Comparison of ENCODE assay signal across 27 cellular contexts in the genomic region with DNA sequence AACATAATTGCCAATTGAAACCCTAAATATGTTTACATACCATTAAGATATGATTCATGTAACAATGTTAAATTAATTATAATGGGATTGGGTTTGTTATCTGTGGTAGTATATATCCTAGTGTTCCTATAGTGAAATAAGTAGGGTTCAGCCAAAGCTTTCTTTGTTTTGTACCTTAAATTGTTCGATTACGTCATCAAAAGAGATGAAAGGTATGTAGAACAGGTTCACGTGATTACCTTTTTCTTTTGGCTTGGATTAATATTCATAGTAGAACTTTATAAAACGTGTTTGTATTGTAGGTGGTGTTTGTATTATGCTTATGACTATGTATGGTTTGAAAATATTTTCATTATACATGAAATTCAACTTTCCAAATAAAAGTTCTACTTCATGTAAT.
"Had no signal": no experiment of that assay in that cellular context is flagged by ENCODE, and none has a peak within 500 bp of the region (broad histone marks: within the 10 kb centered on the region; RNA-seq: fewer than 3 reads in every experiment).

No MANE protein-coding gene starts in this region.

- H3K36me3 ChIP-seq: suprapubic skin, thoracic aorta, thyroid gland, tibial artery, transverse colon, upper lobe of left lung, upper lobe of right lung, uterus, vagina had no signal

- ATAC-seq: stimulated activated effector memory CD8-positive, alpha-beta T cell treated with anti-CD3 and anti-CD28 coated beads, Interleukin-12 subunit alpha, Interleukin-12 subunit beta, amount 100 ng/mL, for 72 hours; stimulated activated memory B cell treated with anti-CD40 and anti-IgM and Interleukin-4, amounts not matched to agents 10 μg/mL and 1 μg/mL and 100 μg/mL, for 72 hours; stimulated activated naive B cell treated with anti-CD40 and anti-IgM and Interleukin-4, amounts not matched to agents 10 μg/mL and 1 μg/mL and 100 μg/mL, for 72 hours; stimulated activated naive CD8-positive, alpha-beta T cell treated with anti-CD3 and anti-CD28 coated beads, Interleukin-15, amount 100 ng/mL, for 72 hours; stimulated activated naive CD8-positive, alpha-beta T cell treated with anti-CD3 and anti-CD28 coated beads, Interleukin-15, Interleukin-2, amounts not matched to agents 100 U/mL and 50 U/mL, for 24 hours; upper lobe of right lung had no signal

- H3K27ac ChIP-seq: stomach, suprapubic skin, testis, thoracic aorta, thyroid gland, tibial artery, tibial nerve, transverse colon, upper lobe of left lung, upper lobe of right lung, uterus, vagina had no signal

- H3K27me3 ChIP-seq: stomach, testis, thyroid gland, tibial artery, tibial nerve, upper lobe of left lung, upper lobe of right lung, uterus, vagina had no signal

- H3K4me3 ChIP-seq: stomach, suprapubic skin, testis, thoracic aorta, thyroid gland, tibial artery, tibial nerve, transverse colon, upper lobe of left lung, upper lobe of right lung, uterus, vagina had no signal

- FAIRE-seq: urothelium cell line had no signal

- DNase-seq: stimulated activated CD4-positive, alpha-beta T cell treated with anti-CD3 and anti-CD28 coated beads, Interleukin-2, amount 100 ng/mL, for 48 hours; stimulated activated CD4-positive, alpha-beta T cell treated with anti-CD3 and anti-CD28 coated beads, Interleukin-4, amount 100 ng/mL, for 1 hour; stimulated activated CD4-positive, alpha-beta T cell treated with anti-CD3 and anti-CD28 coated beads, Interleukin-4, amount 100 ng/mL, for 24 hours; stimulated activated CD4-positive, alpha-beta T cell treated with anti-CD3 and anti-CD28 coated beads, Interleukin-4, amount 100 ng/mL, for 4 hours; stimulated activated CD8-positive, alpha-beta memory T cell treated with anti-CD3 and anti-CD28 coated beads, Interleukin-4, amount 100 ng/mL, for 48 hours; stimulated activated naive B cell treated with anti-CD40 and anti-IgM and Interleukin-4, amounts not matched to agents 10 μg/mL and 1 μg/mL and 100 μg/mL, for 72 hours; stimulated activated naive CD4-positive, alpha-beta T cell; stimulated activated naive CD4-positive, alpha-beta T cell treated with Interleukin-2 at 50 U/mL for 16 hours; stimulated activated naive CD8-positive, alpha-beta T cell treated with anti-CD3 and anti-CD28 coated beads, Interleukin-15, amount 100 ng/mL, for 72 hours; stimulated activated naive CD8-positive, alpha-beta T cell treated with anti-CD3 and anti-CD28 coated beads, Interleukin-15, Interleukin-2, amounts not matched to agents 100 U/mL and 50 U/mL, for 24 hours; stomach; substantia nigra; testis; thyroid gland; tibial artery; transverse colon; trophoblast cell; upper lobe of left lung; upper lobe of right lung; uterus had no signal

- H3K4me1 ChIP-seq: stomach, suprapubic skin, testis, thyroid gland, tibial artery, tibial nerve, transverse colon, upper lobe of left lung, upper lobe of right lung, uterus, vagina had no signal

- H3K9me3 ChIP-seq: stomach, suprapubic skin, testis, thoracic aorta, thyroid gland, tibial artery, transverse colon, upper lobe of left lung, upper lobe of right lung, uterus, vagina had no signal
